In the genomic region with DNA sequence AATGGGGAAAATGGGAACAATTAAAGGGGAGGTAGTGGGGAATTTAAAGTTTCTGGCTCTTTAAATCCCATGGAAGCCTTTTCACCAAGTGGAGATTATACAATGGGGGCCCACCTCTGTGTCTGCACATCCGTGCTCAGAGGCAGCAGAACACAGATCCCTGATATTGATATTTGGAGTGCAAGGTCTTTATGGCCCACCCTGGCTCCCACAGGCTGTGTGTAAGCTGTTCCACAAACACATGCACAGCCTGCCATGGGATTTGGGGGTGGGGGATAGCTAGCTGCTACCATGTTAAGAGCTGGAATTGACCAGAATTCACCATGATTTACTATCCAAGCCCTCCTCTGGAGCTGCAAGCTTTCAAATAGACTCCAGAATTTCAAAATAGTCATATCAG, we compare ENCODE assay signal across 22 cellular contexts. TPM values are rescaled to one million over a fixed set of nuclear protein-coding genes. Genes with fewer than 3 reads are reported as not detected.
DNase-seq lines count a peak whose midpoint lies in the region; ATAC-seq, FAIRE-seq and TF ChIP-seq lines count a peak whose summit lies in the region.
"Had no signal": no experiment of that assay in that cellular context is flagged by ENCODE, and none has a peak within 500 bp of the region (broad histone marks: within the 10 kb centered on the region; RNA-seq: fewer than 3 reads in every experiment).

No MANE protein-coding gene starts in this region.

- peaks cover 12% of the 10 kb centered on the region for H3K27me3 Mint-ChIP-seq in activated CD4-positive, alpha-beta T cell treated with anti-CD3 and anti-CD28 coated beads, Interleukin-2, amount 10 ng/mL, durations not matched to agents 7 days and 5 days

- H3K36me3 Mint-ChIP-seq in activated CD4-positive, alpha-beta T cell treated with anti-CD3 and anti-CD28 coated beads, Interleukin-2, amount 10 ng/mL, durations not matched to agents 7 days and 5 days (ENCODE audit: low read depth), result no peaks in the 10 kb centered on the region

- H3K4me3 Mint-ChIP-seq in activated CD4-positive, alpha-beta T cell treated with anti-CD3 and anti-CD28 coated beads, Interleukin-2, amount 10 ng/mL, durations not matched to agents 7 days and 5 days, result no peak overlapping the region
- H3K4me3 Mint-ChIP-seq: CD4-positive, alpha-beta T cell had no signal

- POLR2A ChIA-PET in activated CD4-positive, alpha-beta T cell treated with anti-CD3 and anti-CD28 coated beads, Interleukin-2, amount 10 ng/mL, durations not matched to agents 7 days and 5 days (lab: Charles Lee), result no interaction called here

- no peak for TF ChIP-seq POLR2A in H54 (IDR thresholded peaks at IDR 0.05; ENCODE audit: low read depth, low read length)

- no peaks in the 10 kb centered on the region for H3K27me3 ChIP-seq in lung (ENCODE audit: control insufficient read depth, insufficient read depth)

- no peaks in the 10 kb centered on the region for H3K4me1 Mint-ChIP-seq in activated CD4-positive, alpha-beta T cell treated with anti-CD3 and anti-CD28 coated beads, Interleukin-2, amount 10 ng/mL, durations not matched to agents 7 days and 5 days

- no peaks in the 10 kb centered on the region for H3K4me1 ChIP-seq in lung (ENCODE audit: control insufficient read depth in 2 of 2, insufficient read depth in 2 of 2, low read length in 2 of 2)
- H3K4me1 ChIP-seq: A549, Caco-2 had no signal

- ATAC-seq in lung (ENCODE audit: insufficient read depth, low FRiP score), result no peak
- ATAC-seq: A549 had no signal

- TF ChIP-seq CTCF in lung (IDR thresholded peaks at IDR 0.05; ENCODE audit: control extremely low read depth, extremely low read depth), result no peak

- H3K27ac Mint-ChIP-seq in activated CD4-positive, alpha-beta T cell treated with anti-CD3 and anti-CD28 coated beads, Interleukin-2, amount 10 ng/mL, durations not matched to agents 7 days and 5 days, result no peak overlapping the region
- H3K27ac Mint-ChIP-seq: CD4-positive, alpha-beta T cell had no signal

- no peak overlapping the region for H3K4me3 ChIP-seq in lung
- H3K4me3 ChIP-seq: A549, GM23248 had no signal

- H3K9me3 ChIP-seq in lung (ENCODE audit: control insufficient read depth in 2 of 2, insufficient read depth in 1 of 2, low read length in 1 of 2), result peaks cover 0 to 3% of the 10 kb centered on the region in 2 donors

- peaks cover 10% of the 10 kb centered on the region for H3K9me3 Mint-ChIP-seq in activated CD4-positive, alpha-beta T cell treated with anti-CD3 and anti-CD28 coated beads, Interleukin-2, amount 10 ng/mL, durations not matched to agents 7 days and 5 days

- peak; percentile 16 for DNase-seq in activated effector memory CD4-positive, alpha-beta T cell treated with anti-CD3 and anti-CD28 coated beads, Interleukin-2, amount 50 U/mL, for 16 hours
- no peak for DNase-seq in activated effector memory CD4-positive, alpha-beta T cell treated with Interleukin-2 at 50 U/mL for 16 hours
- DNase-seq in lung (ENCODE audit: low spot score), result peak; percentile 21
- DNase-seq in posterior vena cava (ENCODE audit: low spot score), result peak; percentile 48
- DNase-seq in activated CD4-positive, alpha-beta T cell treated with anti-CD3 and anti-CD28 coated beads, Interleukin-2, amount 10 ng/mL, durations not matched to agents 7 days and 5 days, result no peak
- DNase-seq in DMS79 treated with DMSO at 0.1 percent for 48 hours (lab: John Stamatoyannopoulos, UW), result no peak
- DNase-seq in H54 (ENCODE audit: insufficient read length, low spot score), result no peak
- DNase-seq: AML-193; Caco-2; CD4-positive, alpha-beta T cell; GDM1; GM23248; HCEC 1CT had no signal

- no peaks in the 10 kb centered on the region for H3K36me3 ChIP-seq in lung (ENCODE audit: control insufficient read depth in 2 of 2, insufficient read depth in 2 of 2, low read length in 2 of 2)

- CTCF ChIA-PET in activated CD4-positive, alpha-beta T cell treated with anti-CD3 and anti-CD28 coated beads, Interleukin-2, amount 10 ng/mL, durations not matched to agents 7 days and 5 days (lab: Charles Lee), result no interaction called here

- FAIRE-seq in H54 (lab: Jason Lieb, UNC), result no peak
- FAIRE-seq: A549, D721Med, GM12892, GM18507 had no signal

- intact Hi-C loops in posterior vena cava (cut with DNase I), result no loop called here

- no peak overlapping the region for H3K27ac ChIP-seq in lung (ENCODE audit: low read depth in 1 of 2, low read length in 1 of 2)
- H3K27ac ChIP-seq: 22Rv1, A549, C4-2B, GM23248, HL-60 had no signal

- 0 to 44% methylated on average over 1 of the region's 1 CpG for WGBS in lung, 2 donors

RNA-seq across cellular contexts. Expression of a gene that starts 55.9 kb away (rescaled TPM):
- under 1 TPM in 1 of 2 donors, not detected in 1; 0.31 TPM for total RNA-seq in lung
- under 1 TPM in 1 of 2 donors, not detected in 1; 0.03 TPM for polyA plus RNA-seq in lung
- under 1 TPM in 1 of 2 donors, not detected in 1; 0.24 TPM for total RNA-seq in posterior vena cava
- not detected for total RNA-seq in activated CD4-positive, alpha-beta T cell treated with anti-CD3 and anti-CD28 coated beads, Interleukin-2, amount 10 ng/mL, durations not matched to agents 7 days and 5 days
- total RNA-seq: Caco-2; CD4-positive, alpha-beta T cell; GM23248; HT1080 had no signal
- polyA plus RNA-seq: BJ, GM23248 had no signal

Comparison
In these comparisons a context has a peak if more than half of its experiments do, and no peak if none do; other contexts are left out.
1. DNase-seq: peak in activated effector memory CD4-positive, alpha-beta T cell treated with anti-CD3 and anti-CD28 coated beads, Interleukin-2, amount 50 U/mL, for 16 hours (single experiment), lung (single experiment) and posterior vena cava (single experiment); none in activated effector memory CD4-positive, alpha-beta T cell treated with Interleukin-2 at 50 U/mL for 16 hours (single experiment), activated CD4-positive, alpha-beta T cell treated with anti-CD3 and anti-CD28 coated beads, Interleukin-2, amount 10 ng/mL, durations not matched to agents 7 days and 5 days (single experiment), DMS79 treated with DMSO at 0.1 percent for 48 hours (single experiment) and H54 (single experiment).